In the genomic region with DNA sequence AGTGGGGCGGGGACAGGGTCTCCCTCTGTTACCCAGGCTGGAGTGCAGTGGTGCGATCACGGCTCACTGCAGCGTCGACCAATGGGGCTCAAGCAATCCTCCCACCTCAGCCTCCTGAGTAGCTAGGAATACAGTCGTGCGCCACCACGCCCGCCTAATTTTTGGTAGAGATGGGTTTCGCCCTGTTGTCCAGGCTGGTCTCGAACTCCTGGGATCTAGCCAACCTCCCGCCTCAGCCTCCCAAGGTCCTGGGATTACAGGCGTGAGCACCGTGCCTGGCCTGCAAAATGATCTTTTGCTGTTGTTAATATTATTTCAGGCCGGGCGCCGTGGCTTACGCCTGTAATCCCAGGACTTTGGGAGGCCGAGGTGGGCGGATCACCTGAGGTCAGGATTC, we compare ENCODE assay signal across 8 cellular contexts. TPM values are rescaled to one million over a fixed set of nuclear protein-coding genes. Genes with fewer than 3 reads are reported as not detected.
DNase-seq lines count a peak whose midpoint lies in the region; ATAC-seq and TF ChIP-seq lines count a peak whose summit lies in the region.

No MANE protein-coding gene starts in this region.

- peaks cover 6% of the 10 kb centered on the region for H3K9me3 Mint-ChIP-seq in WTC11

- no peak overlapping the region for H3K27ac ChIP-seq in GM23248
- no peak overlapping the region for H3K27ac ChIP-seq in right cardiac atrium (ENCODE audit: low read length)
- H3K27ac ChIP-seq in skeletal muscle tissue (ENCODE audit: low read depth, low read length): no peak overlapping the region

- in situ Hi-C loops in GM23248 (cut with MboI): no loop called here

- CTCF ChIA-PET in WTC11 (lab: Charles Lee): interaction anchor here (0.6 to 1.9 kb wide), 8 partner anchors 20 to 372 kb away, joined by 3 to 13 read pairs (median 5); no protein-coding TSS in a partner anchor

- H4K20me1 ChIP-seq in GM23248 (ENCODE audit: insufficient read depth): no peaks in the 10 kb centered on the region

- H3K4me2 ChIP-seq in GM23248 (ENCODE audit: unreplicated experiment): peak overlapping the region; percentile 80

- peak; percentile 58 for ATAC-seq in WTC11
- ATAC-seq in right cardiac atrium: no peak
- no peak for ATAC-seq in GM18520 (IDR thresholded peaks at IDR 0.05; ENCODE audit: unreplicated experiment)
- ATAC-seq in GM18873 (IDR thresholded peaks at IDR 0.05; ENCODE audit: low FRiP score, unreplicated experiment): no peak

- H3K27me3 ChIP-seq in GM23248 (replicated peaks; ENCODE audit: insufficient read depth) (no peaks in the 10 kb centered on the region), right cardiac atrium (ENCODE audit: control insufficient read depth, insufficient read depth) (no peaks in the 10 kb centered on the region), skeletal muscle tissue (ENCODE audit: control insufficient read depth in 3 of 3, insufficient read depth in 3 of 3, low read length in 3 of 3) (no peaks in the 10 kb centered on the region)

- peak overlapping the region; percentile 95 for H3K27ac Mint-ChIP-seq in WTC11

- H3K79me2 ChIP-seq in GM23248 (ENCODE audit: insufficient read depth): peaks cover 43% of the 10 kb centered on the region

- H3F3A ChIP-seq in GM23248 (ENCODE audit: insufficient read depth): no peaks in the 10 kb centered on the region

- POLR2A ChIA-PET in WTC11 (lab: Charles Lee): interaction anchor here (0.6 to 1.9 kb wide), 2 partner anchors 8 to 47 kb away, joined by 4 to 11 read pairs; no protein-coding TSS in a partner anchor

- H3K36me3 ChIP-seq in GM23248 (ENCODE audit: low read depth): peaks cover 5% of the 10 kb centered on the region; the same call in 1 of the 2 replicates
- peaks cover 6 to 7% (median 7%) of the 10 kb centered on the region in 3 donors for H3K36me3 ChIP-seq in skeletal muscle tissue (ENCODE audit: control insufficient read depth in 3 of 3, insufficient read depth in 3 of 3, low read length in 3 of 3)

- peaks cover 17% of the 10 kb centered on the region for H3K36me3 Mint-ChIP-seq in WTC11

- H3K4me1 ChIP-seq in GM23248 (ENCODE audit: insufficient read depth): peaks cover 17% of the 10 kb centered on the region
- H3K4me1 ChIP-seq in right cardiac atrium (ENCODE audit: control insufficient read depth, insufficient read depth, low read length): no peaks in the 10 kb centered on the region
- H3K4me1 ChIP-seq in skeletal muscle tissue (ENCODE audit: control insufficient read depth in 3 of 3, insufficient read depth in 3 of 3, low read length in 3 of 3): peaks cover 11 to 22% (median 16%) of the 10 kb centered on the region in 3 donors

- H3K9ac ChIP-seq in GM23248 (peak overlapping the region; percentile 95), skeletal muscle tissue (ENCODE audit: low read depth in 1 of 3, low read length in 3 of 3) (peak overlapping the region in 1 of 3 donors; percentile 97)

- H3K27me3 Mint-ChIP-seq in WTC11 (ENCODE audit: low read depth): peaks cover 24% of the 10 kb centered on the region

- 64% methylated on average over 20 of the region's 20 CpGs for WGBS in GM23248 (ENCODE audit: low coverage in 1 of 2, low lambda C conversion rate in 2 of 2, missing lambda C conversion rate in 2 of 2), 2 experiments
- WGBS in right cardiac atrium: 73% methylated on average over 20 of the region's 20 CpGs

- H3K4me3 Mint-ChIP-seq in WTC11: peak overlapping the region; percentile 94

- no peak for TF ChIP-seq CTCF in WTC11 (IDR thresholded peaks at IDR 0.05)

- H3K4me1 Mint-ChIP-seq in WTC11: peaks cover 18% of the 10 kb centered on the region

- H3K4me3 ChIP-seq in GM23248 (peak overlapping the region; percentile 94), right cardiac atrium (ENCODE audit: low read length) (peak overlapping the region; percentile 74), skeletal muscle tissue (ENCODE audit: low read length in 3 of 3) (peak overlapping the region; percentile 88 to 100 (median 94))

- no peaks in the 10 kb centered on the region for H3K9me2 ChIP-seq in GM23248 (ENCODE audit: insufficient read depth)

- H3K9me3 ChIP-seq in GM23248 (ENCODE audit: low read depth): no peaks in the 10 kb centered on the region
- no peaks in the 10 kb centered on the region for H3K9me3 ChIP-seq in right cardiac atrium (ENCODE audit: control insufficient read depth, low read length)
- no peaks in the 10 kb centered on the region for H3K9me3 ChIP-seq in skeletal muscle tissue (ENCODE audit: control insufficient read depth in 3 of 3, low read length in 3 of 3)

- intact Hi-C loops in right cardiac atrium (cut with DNase I): loop anchor here in 1 of 4 donors (10.0 kb wide), 1 partner anchor 52 kb away; no protein-coding TSS in a partner anchor

- no peak for DNase-seq in GM23248
- peak; percentile 30 for DNase-seq in WTC11 (ENCODE audit: low spot score)
- peak in 2 of 3 donors; percentile 50 to 55 for DNase-seq in right cardiac atrium
- DNase-seq in AG08396 (ENCODE audit: low spot score): no peak
- DNase-seq in iPS-NIHi11 (ENCODE audit: low spot score): no peak

- peak overlapping the region; percentile 98 for H2AFZ ChIP-seq in GM23248

TF ChIP-seq in WTC11, 78 proteins besides CTCF, POLR2A, EP300 and RAD21 (continues in another document):
- TF ChIP-seq ZNF532 (CRISPR knock-in tag; IDR thresholded peaks at IDR 0.05; ENCODE audit: borderline replicate concordance): no peak
- TF ChIP-seq SMAD3 (CRISPR knock-in tag; IDR thresholded peaks at IDR 0.05; ENCODE audit: borderline replicate concordance): no peak
- TF ChIP-seq, protein P1, sequence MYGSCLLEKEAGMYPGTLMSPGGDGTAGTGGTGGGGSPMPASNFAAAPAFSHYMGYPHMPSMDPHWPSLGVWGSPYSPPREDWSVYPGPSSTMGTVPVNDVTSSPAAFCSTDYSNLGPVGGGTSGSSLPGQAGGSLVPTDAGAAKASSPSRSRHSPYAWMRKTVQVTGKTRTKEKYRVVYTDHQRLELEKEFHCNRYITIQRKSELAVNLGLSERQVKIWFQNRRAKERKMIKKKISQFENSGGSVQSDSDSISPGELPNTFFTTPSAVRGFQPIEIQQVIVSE (CRISPR knock-in tag; IDR thresholded peaks at IDR 0.05; ENCODE audit: borderline replicate concordance): no peak
- no peak for TF ChIP-seq NR2C2 (CRISPR knock-in tag; IDR thresholded peaks at IDR 0.05)
- no peak for TF ChIP-seq PRRX2 (CRISPR knock-in tag; IDR thresholded peaks at IDR 0.05)
- no peak for TF ChIP-seq EMX1 (CRISPR knock-in tag; IDR thresholded peaks at IDR 0.05)
- no peak for TF ChIP-seq SOX15 (CRISPR knock-in tag; IDR thresholded peaks at IDR 0.05)
- no peak for TF ChIP-seq ATF3 (CRISPR knock-in tag; conservative IDR thresholded peaks at IDR 0.05)

RNA-seq across cellular contexts. Expression of gene TGDS, which starts 0.6 kb away (rescaled TPM):
- 12.9 and 18.3 TPM in 2 replicates for total RNA-seq in GM23248 (2014; rRNA removed; shearing (Covaris generic))
- polyA plus RNA-seq in GM23248 (2016; fragmentation: Nextera tagmentation; extraction: Ambion mirVana) (12.9 and 14.2 TPM in 2 replicates), right cardiac atrium (4.9 TPM)
- total RNA-seq in WTC11 (2021) (12.5 to 15.8 TPM (median 15.2 TPM) in 3 replicates), right cardiac atrium (1 to 10 TPM; 5.2 to 5.8 (median 5.5) TPM), skeletal muscle tissue (12.0 TPM)

RNA-seq across cellular contexts. Expression of gene GPR180, which starts 5.1 kb away (rescaled TPM):
- total RNA-seq in GM23248 (2014; rRNA removed; shearing (Covaris generic)): 7.7 and 8.1 TPM in 2 replicates
- polyA plus RNA-seq in GM23248 (2016; fragmentation: Nextera tagmentation; extraction: Ambion mirVana): 5.8 and 6.3 TPM in 2 replicates
- total RNA-seq in WTC11 (2021): 4.5 to 5.0 TPM (median 5.0 TPM) in 3 replicates
- 1 to 10 TPM; 3.4 to 4.8 (median 4.1) TPM for total RNA-seq in right cardiac atrium
- 1.6 TPM for polyA plus RNA-seq in right cardiac atrium
- 6.3 TPM for total RNA-seq in skeletal muscle tissue

Comparison
In these comparisons a context has a peak if more than half of its experiments do, and no peak if none do; other contexts are left out.
1. DNase-seq: peak in WTC11 (single experiment) and right cardiac atrium (2 of 3); none in GM23248 (single experiment), AG08396 (single experiment) and iPS-NIHi11 (single experiment).
2. Peak in every context shown above with its lines, with median percentiles within 50 percentile points of each other: H3K4me3 ChIP-seq.